ENCODE assay signal across 9 cellular contexts in genomic region chr11:613369-613968, GRCh38. TPM values are rescaled to one million over a fixed set of nuclear protein-coding genes. Genes with fewer than 3 reads are reported as not detected.
DNase-seq lines count a peak whose midpoint lies in the region; ATAC-seq and TF ChIP-seq lines count a peak whose summit lies in the region.
"Had no signal": no experiment of that assay in that cellular context is flagged by ENCODE, and none has a peak within 500 bp of the region (broad histone marks: within the 10 kb centered on the region; RNA-seq: fewer than 3 reads in every experiment).

No MANE protein-coding gene starts in this region.

- H3K4me3 ChIP-seq in GM08714 (ENCODE audit: low read length) (peak overlapping the region; percentile 95; the same call in 1 of the 2 replicates), osteoblast (ENCODE audit: insufficient read depth, low read length) (no peak overlapping the region), tibial nerve (no peak overlapping the region)

- 58 to 64% methylated on average over 25 to 32 of the region's 36 CpGs for WGBS in tibial nerve, 2 donors

- no peaks in the 10 kb centered on the region for H3K79me2 ChIP-seq in osteoblast (ENCODE audit: insufficient read depth, low read length)
- H3K79me2 ChIP-seq: parathyroid adenoma had no signal

- H3K27me3 ChIP-seq in osteoblast (ENCODE audit: insufficient read depth, low read length) (no peaks in the 10 kb centered on the region), tibial nerve (no peaks in the 10 kb centered on the region)

- no peak overlapping the region for H2AFZ ChIP-seq in osteoblast (ENCODE audit: low read length)
- H2AFZ ChIP-seq: parathyroid adenoma had no signal

- no peak for TF ChIP-seq CTCF in osteoblast (IDR thresholded peaks at IDR 0.05; ENCODE audit: extremely low read depth, low read depth, low read length)
- no peak for TF ChIP-seq CTCF in tibial nerve (IDR thresholded peaks at IDR 0.05)

- H4K20me1 ChIP-seq in osteoblast (ENCODE audit: insufficient read depth, low read length), result peaks cover 32% of the 10 kb centered on the region

- TF ChIP-seq EP300 in tibial nerve (IDR thresholded peaks at IDR 0.05), result no peak

- ATAC-seq in HG02763 (IDR thresholded peaks at IDR 0.05; ENCODE audit: unreplicated experiment) (no peak), GM21576 (IDR thresholded peaks at IDR 0.05; ENCODE audit: unreplicated experiment) (no peak)

- H3K9me3 ChIP-seq in osteoblast (ENCODE audit: low read depth, low read length), result no peaks in the 10 kb centered on the region
- no peaks in the 10 kb centered on the region for H3K9me3 ChIP-seq in tibial nerve

- H3K27ac ChIP-seq in epithelial cell of prostate (peak overlapping the region; percentile 77), osteoblast (ENCODE audit: low read depth, low read length) (no peak overlapping the region), tibial nerve (peak overlapping the region; percentile 34 to 96 (median 92))
- H3K27ac ChIP-seq: parathyroid adenoma had no signal

- H3K36me3 ChIP-seq in osteoblast (ENCODE audit: insufficient read depth, low read length) (peaks cover 44% of the 10 kb centered on the region), tibial nerve (peaks cover 0 to 73% (median 13%) of the 10 kb centered on the region in 3 donors)

- H3K4me2 ChIP-seq in osteoblast (ENCODE audit: insufficient read depth, low read length), result no peak overlapping the region

- H3K4me1 ChIP-seq in osteoblast (ENCODE audit: insufficient read depth, low read length) (peaks cover 10% of the 10 kb centered on the region), tibial nerve (peaks cover 0 to 38% (median 17%) of the 10 kb centered on the region in 4 donors)
- H3K4me1 ChIP-seq: parathyroid adenoma had no signal

- peak; percentile 47 for DNase-seq in NCI-H510A (lab: John Stamatoyannopoulos, UW)
- DNase-seq in activated CD8-positive, alpha-beta memory T cell treated with anti-CD3 and anti-CD28 coated beads for 24 hours, result peak; percentile 90
- DNase-seq in epithelial cell of prostate (ENCODE audit: low read depth, low spot score), result peak; percentile 45
- peak; percentile 85 for DNase-seq in osteoblast (ENCODE audit: insufficient read length, low spot score, missing footprints)
- peak; percentile 68 to 73 for DNase-seq in tibial nerve (ENCODE audit: low spot score in 2 of 2)

- TF ChIP-seq POLR2A in tibial nerve (IDR thresholded peaks at IDR 0.05), result no peak

RNA-seq across cellular contexts. Expression of gene IRF7, which starts 2.3 kb away (rescaled TPM):
- total RNA-seq in osteoblast (11.5 and 21.4 TPM in 2 replicates), tibial nerve (10 to 100 TPM in 3 of 4 donors, 1 to 10 TPM in 1; 9.0 to 37.7 (median 27.5) TPM)

RNA-seq across cellular contexts. Expression of gene CDHR5, which starts 11.3 kb away (rescaled TPM):
- not detected in 2 replicates for total RNA-seq in osteoblast
- not detected for total RNA-seq in tibial nerve

RNA-seq across cellular contexts. Expression of gene SCT, which starts 13.5 kb away (rescaled TPM):
- total RNA-seq in osteoblast (not detected in 2 replicates), tibial nerve (not detected)

RNA-seq across cellular contexts. Expression of gene DRD4, which starts 23.6 kb away (rescaled TPM):
- under 0.01 TPM in 1 of 2 replicates, not detected in the other for total RNA-seq in osteoblast
- total RNA-seq in tibial nerve, result 1 to 10 TPM in 1 of 4 donors, under 1 TPM in 2, not detected in 1; 0.84 to 2.5 (median 0.90) TPM

RNA-seq across cellular contexts. Expression of gene PHRF1, which starts 37.2 kb away (rescaled TPM):
- total RNA-seq in osteoblast (23.9 and 27.5 TPM in 2 replicates), tibial nerve (10 to 100 TPM; 27.1 to 49.2 (median 34.9) TPM)
